Comparison of ENCODE assay signal across 14 cellular contexts in genomic region chr17:72034000-72034399, GRCh38.
DNase-seq lines count a peak whose midpoint lies in the region; ATAC-seq and TF ChIP-seq lines count a peak whose summit lies in the region.
"Had no signal": no experiment of that assay in that cellular context is flagged by ENCODE, and none has a peak within 500 bp of the region (broad histone marks: within the 10 kb centered on the region; RNA-seq: fewer than 3 reads in every experiment).

No MANE protein-coding gene starts in this region.

- H3K4me3 ChIP-seq in GM23338 (no peak overlapping the region), neural progenitor cell (no peak overlapping the region), breast epithelium (no peak overlapping the region)
- H3K4me3 ChIP-seq: body of pancreas, psoas muscle had no signal

- H3K4me1 Mint-ChIP-seq in GM23338 (peaks cover 51% of the 10 kb centered on the region), neural progenitor cell (peaks cover 64% of the 10 kb centered on the region)

- H3F3A ChIP-seq in GM23338 (replicated peaks; ENCODE audit: low read depth) = peaks cover 6% of the 10 kb centered on the region; the same call in 1 of the 2 replicates
- H3F3A ChIP-seq in neural progenitor cell (ENCODE audit: low read depth) = peaks cover 29% of the 10 kb centered on the region

- H3K79me2 ChIP-seq in GM23338 (replicated peaks; ENCODE audit: insufficient read depth) (no peaks in the 10 kb centered on the region), neural progenitor cell (ENCODE audit: low read depth) (no peaks in the 10 kb centered on the region)

- H3K4me1 ChIP-seq in GM23338 (ENCODE audit: insufficient read depth) = peaks cover 22% of the 10 kb centered on the region
- peaks cover 33% of the 10 kb centered on the region for H3K4me1 ChIP-seq in neural progenitor cell
- no peaks in the 10 kb centered on the region for H3K4me1 ChIP-seq in breast epithelium
- H3K4me1 ChIP-seq: body of pancreas, psoas muscle had no signal

- no peak overlapping the region for H3K9ac ChIP-seq in neural progenitor cell

- H3K36me3 ChIP-seq in GM23338 (ENCODE audit: insufficient read depth) (no peaks in the 10 kb centered on the region), neural progenitor cell (no peaks in the 10 kb centered on the region), breast epithelium (no peaks in the 10 kb centered on the region)

- TF ChIP-seq POLR2A in breast epithelium (IDR thresholded peaks at IDR 0.05) = no peak

- H3K36me3 Mint-ChIP-seq in GM23338 (ENCODE audit: low read depth) = peaks cover 5% of the 10 kb centered on the region; the same call in 2 of the 3 replicates
- H3K36me3 Mint-ChIP-seq in neural progenitor cell = no peaks in the 10 kb centered on the region
- H3K36me3 Mint-ChIP-seq: CD8-positive, alpha-beta memory T cell; type B pancreatic cell had no signal

- H3K4me3 Mint-ChIP-seq in GM23338 (no peak overlapping the region), neural progenitor cell (no peak overlapping the region)
- H3K4me3 Mint-ChIP-seq: CD8-positive, alpha-beta memory T cell; T-helper 1 cell treated with Interleukin-12 subunit alpha and Interleukin-12 subunit beta and Interleukin-4 antibody, amounts not matched to agents 30 μg/mL and 1 μg/mL, for 36 hours; type B pancreatic cell had no signal

- no peaks in the 10 kb centered on the region for H3K9me3 ChIP-seq in neural progenitor cell (ENCODE audit: low read depth)
- H3K9me3 ChIP-seq in breast epithelium = no peaks in the 10 kb centered on the region
- H3K9me3 ChIP-seq: body of pancreas, psoas muscle had no signal

- no peaks in the 10 kb centered on the region for H3K9me2 ChIP-seq in GM23338 (ENCODE audit: insufficient read depth)

- H4K20me1 ChIP-seq in GM23338 (replicated peaks; ENCODE audit: insufficient read depth) (no peaks in the 10 kb centered on the region), neural progenitor cell (ENCODE audit: low read depth) (no peaks in the 10 kb centered on the region)

- no peaks in the 10 kb centered on the region; the same call in 2 of the 3 replicates for H3K9me3 Mint-ChIP-seq in GM23338
- peaks cover 2% of the 10 kb centered on the region for H3K9me3 Mint-ChIP-seq in neural progenitor cell
- H3K9me3 Mint-ChIP-seq: T-helper 1 cell treated with Interleukin-12 subunit alpha and Interleukin-12 subunit beta and Interleukin-4 antibody, amounts not matched to agents 30 μg/mL and 1 μg/mL, for 36 hours; type B pancreatic cell had no signal

- H3K27ac Mint-ChIP-seq in GM23338 = no peak overlapping the region
- H3K27ac Mint-ChIP-seq in neural progenitor cell = peak overlapping the region; percentile 85
- H3K27ac Mint-ChIP-seq: CD8-positive, alpha-beta memory T cell; T-helper 1 cell treated with Interleukin-12 subunit alpha and Interleukin-12 subunit beta and Interleukin-4 antibody, amounts not matched to agents 30 μg/mL and 1 μg/mL, for 36 hours; type B pancreatic cell had no signal

- intact Hi-C loops in breast epithelium (cut with DNase I; ENCODE audit: low total_unique reads) = no loop called here

- peaks cover 15% of the 10 kb centered on the region for H3K27me3 Mint-ChIP-seq in GM23338 (ENCODE audit: insufficient read depth, low read depth, poor library complexity)
- peaks cover 2% of the 10 kb centered on the region for H3K27me3 Mint-ChIP-seq in neural progenitor cell (ENCODE audit: insufficient read depth, low read depth)

- no peak for TF ChIP-seq CTCF in GM23338 (conservative IDR thresholded peaks at IDR 0.05; ENCODE audit: low read depth in 2 of 2)
- no peak for TF ChIP-seq CTCF in neural progenitor cell (IDR thresholded peaks at IDR 0.05)
- no peak for TF ChIP-seq CTCF in breast epithelium (IDR thresholded peaks at IDR 0.05)

- H3K27me3 ChIP-seq in GM23338 (ENCODE audit: insufficient read depth) (no peaks in the 10 kb centered on the region), neural progenitor cell (no peaks in the 10 kb centered on the region), breast epithelium (no peaks in the 10 kb centered on the region)
- H3K27me3 ChIP-seq: body of pancreas had no signal

- DNase-seq in GM23338 (ENCODE audit: low spot score) = no peak
- DNase-seq in neural progenitor cell (ENCODE audit: low spot score) = no peak
- no peak for DNase-seq in NCI-H1417 treated with DMSO at 0.1 percent for 48 hours (lab: John Stamatoyannopoulos, UW)
- DNase-seq in breast epithelium (ENCODE audit: low spot score in 2 of 2) = no peak
- no peak for DNase-seq in NCI-H1105 (lab: John Stamatoyannopoulos, UW)
- no peak for DNase-seq in hypothalamus (lab: John Stamatoyannopoulos, UW)
- DNase-seq: body of pancreas; CD8-positive, alpha-beta memory T cell; NCI-H345; psoas muscle had no signal

- peak; percentile 47 for ATAC-seq in GM18867 (IDR thresholded peaks at IDR 0.05; ENCODE audit: unreplicated experiment)
- no peak for ATAC-seq in GM23338
- peak; percentile 49 for ATAC-seq in HG03175 (IDR thresholded peaks at IDR 0.05; ENCODE audit: unreplicated experiment)
- ATAC-seq: body of pancreas, psoas muscle had no signal

- H2AFZ ChIP-seq in GM23338 = peak overlapping the region; percentile 47
- peak overlapping the region; percentile 83 for H2AFZ ChIP-seq in neural progenitor cell (replicated peaks)

- H3K4me2 ChIP-seq in GM23338 = no peak overlapping the region
- H3K4me2 ChIP-seq in neural progenitor cell = peak overlapping the region; percentile 31

- H3K27ac ChIP-seq in GM23338 (ENCODE audit: low read depth) = no peak overlapping the region
- H3K27ac ChIP-seq in neural progenitor cell = no peak overlapping the region
- no peak overlapping the region for H3K27ac ChIP-seq in breast epithelium
- H3K27ac ChIP-seq: body of pancreas, psoas muscle had no signal

TF ChIP-seq in GM23338, 12 proteins besides CTCF, POLR2A, EP300 and RAD21:
- no peak for TF ChIP-seq ZNF114 (CRISPR knock-in tag; IDR thresholded peaks at IDR 0.05)
- no peak for TF ChIP-seq NANOG (IDR thresholded peaks at IDR 0.05; ENCODE audit: borderline replicate concordance)
- no peak for TF ChIP-seq EZH2 (IDR thresholded peaks at IDR 0.05; ENCODE audit: low read depth, unreplicated experiment)
- TF ChIP-seq REST (IDR thresholded peaks at IDR 0.05; ENCODE audit: unreplicated experiment) = no peak
